Comparison of ENCODE assay signal across 1 cellular context in genomic region chr6:30171677-30172471, GRCh38.
A peak's percentile ranks its signal among the peaks of the same experiment; 100 is the strongest.
TF ChIP-seq lines count a peak whose summit lies in the region.

No MANE protein-coding gene starts in this region.

TF ChIP-seq in WTC11, 78 proteins besides CTCF, POLR2A, EP300 and RAD21 (continued from another document and continues in another):
- TF ChIP-seq ZNF512 (CRISPR knock-in tag; IDR thresholded peaks at IDR 0.05; ENCODE audit: borderline replicate concordance) (no peak), CREB1 (CRISPR knock-in tag; IDR thresholded peaks at IDR 0.05) (peak; percentile 79; the same call in 1 of the 2 replicates), TP53 (CRISPR knock-in tag; IDR thresholded peaks at IDR 0.05) (peak; percentile 50; the same call in 1 of the 2 replicates), JUN (CRISPR knock-in tag; IDR thresholded peaks at IDR 0.05) (0 out of 2 replicates have a peak, but pooled peaks have one; percentile 60), NFE2L1 (CRISPR knock-in tag; IDR thresholded peaks at IDR 0.05) (peak; percentile 81; the same call in 1 of the 2 replicates), MYBL2 (CRISPR knock-in tag; IDR thresholded peaks at IDR 0.05) (peak; percentile 81; the same call in 1 of the 2 replicates), CBFB (CRISPR knock-in tag; IDR thresholded peaks at IDR 0.05; ENCODE audit: low read depth) (no peak), PRDM15 (CRISPR knock-in tag; IDR thresholded peaks at IDR 0.05) (0 out of 2 replicates have a peak, but pooled peaks have one; percentile 44), ATF3 (CRISPR knock-in tag; conservative IDR thresholded peaks at IDR 0.05) (no peak), ELF4 (CRISPR knock-in tag; IDR thresholded peaks at IDR 0.05; ENCODE audit: low read depth) (no peak), ZNF219 (CRISPR knock-in tag; IDR thresholded peaks at IDR 0.05; ENCODE audit: borderline replicate concordance) (peak; percentile 88; the same call in 1 of the 2 replicates), TEAD4 (CRISPR knock-in tag; IDR thresholded peaks at IDR 0.05) (0 out of 2 replicates have a peak, but pooled peaks have one; percentile 43), ETV6 (CRISPR knock-in tag; IDR thresholded peaks at IDR 0.05) (peak; percentile 53; the same call in 1 of the 2 replicates), MAX (CRISPR knock-in tag; IDR thresholded peaks at IDR 0.05) (peak; percentile 96), ZBTB43 (CRISPR knock-in tag; IDR thresholded peaks at IDR 0.05) (peak; percentile 86)
- TF ChIP-seq, protein P1, sequence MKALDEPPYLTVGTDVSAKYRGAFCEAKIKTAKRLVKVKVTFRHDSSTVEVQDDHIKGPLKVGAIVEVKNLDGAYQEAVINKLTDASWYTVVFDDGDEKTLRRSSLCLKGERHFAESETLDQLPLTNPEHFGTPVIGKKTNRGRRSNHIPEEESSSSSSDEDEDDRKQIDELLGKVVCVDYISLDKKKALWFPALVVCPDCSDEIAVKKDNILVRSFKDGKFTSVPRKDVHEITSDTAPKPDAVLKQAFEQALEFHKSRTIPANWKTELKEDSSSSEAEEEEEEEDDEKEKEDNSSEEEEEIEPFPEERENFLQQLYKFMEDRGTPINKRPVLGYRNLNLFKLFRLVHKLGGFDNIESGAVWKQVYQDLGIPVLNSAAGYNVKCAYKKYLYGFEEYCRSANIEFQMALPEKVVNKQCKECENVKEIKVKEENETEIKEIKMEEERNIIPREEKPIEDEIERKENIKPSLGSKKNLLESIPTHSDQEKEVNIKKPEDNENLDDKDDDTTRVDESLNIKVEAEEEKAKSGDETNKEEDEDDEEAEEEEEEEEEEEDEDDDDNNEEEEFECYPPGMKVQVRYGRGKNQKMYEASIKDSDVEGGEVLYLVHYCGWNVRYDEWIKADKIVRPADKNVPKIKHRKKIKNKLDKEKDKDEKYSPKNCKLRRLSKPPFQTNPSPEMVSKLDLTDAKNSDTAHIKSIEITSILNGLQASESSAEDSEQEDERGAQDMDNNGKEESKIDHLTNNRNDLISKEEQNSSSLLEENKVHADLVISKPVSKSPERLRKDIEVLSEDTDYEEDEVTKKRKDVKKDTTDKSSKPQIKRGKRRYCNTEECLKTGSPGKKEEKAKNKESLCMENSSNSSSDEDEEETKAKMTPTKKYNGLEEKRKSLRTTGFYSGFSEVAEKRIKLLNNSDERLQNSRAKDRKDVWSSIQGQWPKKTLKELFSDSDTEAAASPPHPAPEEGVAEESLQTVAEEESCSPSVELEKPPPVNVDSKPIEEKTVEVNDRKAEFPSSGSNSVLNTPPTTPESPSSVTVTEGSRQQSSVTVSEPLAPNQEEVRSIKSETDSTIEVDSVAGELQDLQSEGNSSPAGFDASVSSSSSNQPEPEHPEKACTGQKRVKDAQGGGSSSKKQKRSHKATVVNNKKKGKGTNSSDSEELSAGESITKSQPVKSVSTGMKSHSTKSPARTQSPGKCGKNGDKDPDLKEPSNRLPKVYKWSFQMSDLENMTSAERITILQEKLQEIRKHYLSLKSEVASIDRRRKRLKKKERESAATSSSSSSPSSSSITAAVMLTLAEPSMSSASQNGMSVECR (CRISPR knock-in tag; IDR thresholded peaks at IDR 0.05; ENCODE audit: borderline replicate concordance), result peak; percentile 50; the same call in 1 of the 2 replicates
- TF ChIP-seq, protein P2, sequence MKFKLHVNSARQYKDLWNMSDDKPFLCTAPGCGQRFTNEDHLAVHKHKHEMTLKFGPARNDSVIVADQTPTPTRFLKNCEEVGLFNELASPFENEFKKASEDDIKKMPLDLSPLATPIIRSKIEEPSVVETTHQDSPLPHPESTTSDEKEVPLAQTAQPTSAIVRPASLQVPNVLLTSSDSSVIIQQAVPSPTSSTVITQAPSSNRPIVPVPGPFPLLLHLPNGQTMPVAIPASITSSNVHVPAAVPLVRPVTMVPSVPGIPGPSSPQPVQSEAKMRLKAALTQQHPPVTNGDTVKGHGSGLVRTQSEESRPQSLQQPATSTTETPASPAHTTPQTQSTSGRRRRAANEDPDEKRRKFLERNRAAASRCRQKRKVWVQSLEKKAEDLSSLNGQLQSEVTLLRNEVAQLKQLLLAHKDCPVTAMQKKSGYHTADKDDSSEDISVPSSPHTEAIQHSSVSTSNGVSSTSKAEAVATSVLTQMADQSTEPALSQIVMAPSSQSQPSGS (CRISPR knock-in tag; IDR thresholded peaks at IDR 0.05; ENCODE audit: borderline replicate concordance, low read depth), result no peak
- TF ChIP-seq, protein P3, sequence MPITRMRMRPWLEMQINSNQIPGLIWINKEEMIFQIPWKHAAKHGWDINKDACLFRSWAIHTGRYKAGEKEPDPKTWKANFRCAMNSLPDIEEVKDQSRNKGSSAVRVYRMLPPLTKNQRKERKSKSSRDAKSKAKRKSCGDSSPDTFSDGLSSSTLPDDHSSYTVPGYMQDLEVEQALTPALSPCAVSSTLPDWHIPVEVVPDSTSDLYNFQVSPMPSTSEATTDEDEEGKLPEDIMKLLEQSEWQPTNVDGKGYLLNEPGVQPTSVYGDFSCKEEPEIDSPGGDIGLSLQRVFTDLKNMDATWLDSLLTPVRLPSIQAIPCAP (CRISPR knock-in tag; IDR thresholded peaks at IDR 0.05), result peak; percentile 72; the same call in 1 of the 2 replicates
- TF ChIP-seq, protein P4, sequence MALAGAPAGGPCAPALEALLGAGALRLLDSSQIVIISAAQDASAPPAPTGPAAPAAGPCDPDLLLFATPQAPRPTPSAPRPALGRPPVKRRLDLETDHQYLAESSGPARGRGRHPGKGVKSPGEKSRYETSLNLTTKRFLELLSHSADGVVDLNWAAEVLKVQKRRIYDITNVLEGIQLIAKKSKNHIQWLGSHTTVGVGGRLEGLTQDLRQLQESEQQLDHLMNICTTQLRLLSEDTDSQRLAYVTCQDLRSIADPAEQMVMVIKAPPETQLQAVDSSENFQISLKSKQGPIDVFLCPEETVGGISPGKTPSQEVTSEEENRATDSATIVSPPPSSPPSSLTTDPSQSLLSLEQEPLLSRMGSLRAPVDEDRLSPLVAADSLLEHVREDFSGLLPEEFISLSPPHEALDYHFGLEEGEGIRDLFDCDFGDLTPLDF (CRISPR knock-in tag; IDR thresholded peaks at IDR 0.05), result peak; percentile 68
- TF ChIP-seq, protein P5, sequence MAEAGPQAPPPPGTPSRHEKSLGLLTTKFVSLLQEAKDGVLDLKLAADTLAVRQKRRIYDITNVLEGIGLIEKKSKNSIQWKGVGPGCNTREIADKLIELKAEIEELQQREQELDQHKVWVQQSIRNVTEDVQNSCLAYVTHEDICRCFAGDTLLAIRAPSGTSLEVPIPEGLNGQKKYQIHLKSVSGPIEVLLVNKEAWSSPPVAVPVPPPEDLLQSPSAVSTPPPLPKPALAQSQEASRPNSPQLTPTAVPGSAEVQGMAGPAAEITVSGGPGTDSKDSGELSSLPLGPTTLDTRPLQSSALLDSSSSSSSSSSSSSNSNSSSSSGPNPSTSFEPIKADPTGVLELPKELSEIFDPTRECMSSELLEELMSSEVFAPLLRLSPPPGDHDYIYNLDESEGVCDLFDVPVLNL (CRISPR knock-in tag; IDR thresholded peaks at IDR 0.05; ENCODE audit: borderline replicate concordance, low read depth), result no peak
- TF ChIP-seq, protein P6, sequence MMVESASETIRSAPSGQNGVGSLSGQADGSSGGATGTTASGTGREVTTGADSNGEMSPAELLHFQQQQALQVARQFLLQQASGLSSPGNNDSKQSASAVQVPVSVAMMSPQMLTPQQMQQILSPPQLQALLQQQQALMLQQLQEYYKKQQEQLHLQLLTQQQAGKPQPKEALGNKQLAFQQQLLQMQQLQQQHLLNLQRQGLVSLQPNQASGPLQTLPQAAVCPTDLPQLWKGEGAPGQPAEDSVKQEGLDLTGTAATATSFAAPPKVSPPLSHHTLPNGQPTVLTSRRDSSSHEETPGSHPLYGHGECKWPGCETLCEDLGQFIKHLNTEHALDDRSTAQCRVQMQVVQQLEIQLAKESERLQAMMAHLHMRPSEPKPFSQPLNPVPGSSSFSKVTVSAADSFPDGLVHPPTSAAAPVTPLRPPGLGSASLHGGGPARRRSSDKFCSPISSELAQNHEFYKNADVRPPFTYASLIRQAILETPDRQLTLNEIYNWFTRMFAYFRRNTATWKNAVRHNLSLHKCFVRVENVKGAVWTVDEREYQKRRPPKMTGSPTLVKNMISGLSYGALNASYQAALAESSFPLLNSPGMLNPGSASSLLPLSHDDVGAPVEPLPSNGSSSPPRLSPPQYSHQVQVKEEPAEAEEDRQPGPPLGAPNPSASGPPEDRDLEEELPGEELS (CRISPR knock-in tag; IDR thresholded peaks at IDR 0.05), result peak; percentile 94
- TF ChIP-seq, protein P7, sequence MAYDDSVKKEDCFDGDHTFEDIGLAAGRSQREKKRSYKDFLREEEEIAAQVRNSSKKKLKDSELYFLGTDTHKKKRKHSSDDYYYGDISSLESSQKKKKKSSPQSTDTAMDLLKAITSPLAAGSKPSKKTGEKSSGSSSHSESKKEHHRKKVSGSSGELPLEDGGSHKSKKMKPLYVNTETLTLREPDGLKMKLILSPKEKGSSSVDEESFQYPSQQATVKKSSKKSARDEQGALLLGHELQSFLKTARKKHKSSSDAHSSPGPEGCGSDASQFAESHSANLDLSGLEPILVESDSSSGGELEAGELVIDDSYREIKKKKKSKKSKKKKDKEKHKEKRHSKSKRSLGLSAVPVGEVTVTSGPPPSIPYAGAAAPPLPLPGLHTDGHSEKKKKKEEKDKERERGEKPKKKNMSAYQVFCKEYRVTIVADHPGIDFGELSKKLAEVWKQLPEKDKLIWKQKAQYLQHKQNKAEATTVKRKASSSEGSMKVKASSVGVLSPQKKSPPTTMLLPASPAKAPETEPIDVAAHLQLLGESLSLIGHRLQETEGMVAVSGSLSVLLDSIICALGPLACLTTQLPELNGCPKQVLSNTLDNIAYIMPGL (CRISPR knock-in tag; IDR thresholded peaks at IDR 0.05), result peak; percentile 76
- TF ChIP-seq, protein P8, sequence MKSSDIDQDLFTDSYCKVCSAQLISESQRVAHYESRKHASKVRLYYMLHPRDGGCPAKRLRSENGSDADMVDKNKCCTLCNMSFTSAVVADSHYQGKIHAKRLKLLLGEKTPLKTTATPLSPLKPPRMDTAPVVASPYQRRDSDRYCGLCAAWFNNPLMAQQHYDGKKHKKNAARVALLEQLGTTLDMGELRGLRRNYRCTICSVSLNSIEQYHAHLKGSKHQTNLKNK (CRISPR knock-in tag; IDR thresholded peaks at IDR 0.05), result no peak
- TF ChIP-seq, protein P9, sequence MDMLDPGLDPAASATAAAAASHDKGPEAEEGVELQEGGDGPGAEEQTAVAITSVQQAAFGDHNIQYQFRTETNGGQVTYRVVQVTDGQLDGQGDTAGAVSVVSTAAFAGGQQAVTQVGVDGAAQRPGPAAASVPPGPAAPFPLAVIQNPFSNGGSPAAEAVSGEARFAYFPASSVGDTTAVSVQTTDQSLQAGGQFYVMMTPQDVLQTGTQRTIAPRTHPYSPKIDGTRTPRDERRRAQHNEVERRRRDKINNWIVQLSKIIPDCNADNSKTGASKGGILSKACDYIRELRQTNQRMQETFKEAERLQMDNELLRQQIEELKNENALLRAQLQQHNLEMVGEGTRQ (CRISPR knock-in tag; IDR thresholded peaks at IDR 0.05), result no peak
- TF ChIP-seq, protein P10, sequence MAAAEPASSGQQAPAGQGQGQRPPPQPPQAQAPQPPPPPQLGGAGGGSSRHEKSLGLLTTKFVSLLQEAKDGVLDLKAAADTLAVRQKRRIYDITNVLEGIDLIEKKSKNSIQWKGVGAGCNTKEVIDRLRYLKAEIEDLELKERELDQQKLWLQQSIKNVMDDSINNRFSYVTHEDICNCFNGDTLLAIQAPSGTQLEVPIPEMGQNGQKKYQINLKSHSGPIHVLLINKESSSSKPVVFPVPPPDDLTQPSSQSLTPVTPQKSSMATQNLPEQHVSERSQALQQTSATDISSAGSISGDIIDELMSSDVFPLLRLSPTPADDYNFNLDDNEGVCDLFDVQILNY (CRISPR knock-in tag; IDR thresholded peaks at IDR 0.05), result peak; percentile 71
